Comparison of ENCODE assay signal across 9 cellular contexts in the genomic region with DNA sequence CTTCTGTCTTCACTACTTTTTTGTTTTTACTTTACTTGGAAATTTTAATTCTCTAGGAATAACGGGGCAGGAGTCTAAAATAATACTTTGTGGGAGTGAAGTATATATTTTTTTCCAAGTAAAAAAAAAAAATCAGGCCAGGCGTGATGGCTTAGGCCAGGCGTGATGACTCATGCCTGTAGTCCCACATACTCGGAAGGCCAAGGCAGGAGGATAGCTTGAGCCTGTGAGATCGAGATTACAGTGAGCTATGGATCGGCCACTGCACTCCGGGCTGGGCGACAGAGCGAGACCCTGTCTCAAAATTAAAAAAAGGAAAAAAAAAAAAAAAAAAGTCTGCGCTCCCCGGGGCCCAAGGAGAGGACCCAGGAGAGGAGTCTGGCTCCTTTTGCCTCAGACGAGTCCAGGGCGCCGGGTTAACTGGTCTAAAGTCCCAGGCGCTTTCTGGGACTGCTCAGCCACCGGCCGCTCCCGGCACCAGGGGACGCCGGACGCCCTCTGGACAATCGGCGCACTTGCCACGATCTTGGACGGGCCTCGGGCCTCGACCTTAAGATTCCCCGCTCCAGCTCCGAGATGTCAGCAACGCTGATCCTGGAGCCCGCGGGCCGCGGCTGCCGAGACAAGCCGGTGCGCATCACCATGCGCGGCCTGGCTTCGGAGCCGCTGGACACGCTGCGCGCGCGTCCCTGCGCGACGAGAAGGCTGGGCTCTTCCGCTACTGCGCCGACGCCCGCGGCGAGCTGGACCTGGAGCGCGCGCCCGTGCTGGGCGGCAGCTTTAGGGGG. TPM values are rescaled to one million over a fixed set of nuclear protein-coding genes. Genes with fewer than 3 reads are reported as not detected.
DNase-seq lines count a peak whose midpoint lies in the region; ATAC-seq and TF ChIP-seq lines count a peak whose summit lies in the region.
"Had no signal": no experiment of that assay in that cellular context is flagged by ENCODE, and none has a peak within 500 bp of the region (broad histone marks: within the 10 kb centered on the region; RNA-seq: fewer than 3 reads in every experiment).

No MANE protein-coding gene starts in this region.

- peak; percentile 56 for ATAC-seq in left ventricle myocardium superior
- ATAC-seq in HG02642 (IDR thresholded peaks at IDR 0.05; ENCODE audit: poor library complexity, unreplicated experiment) = no peak

- in situ Hi-C loops in G401 (cut with HindIII; ENCODE audit: low sequenced_read_pairs) = no loop called here
- in situ Hi-C loops in HAP-1 (cut with MboI; ENCODE audit: low sequenced_read_pairs) = no loop called here

- DNase-seq in G401 (ENCODE audit: low spot score) (peak; percentile 41), left ventricle myocardium superior (peak; percentile 69), retinal pigment epithelial cell (ENCODE audit: low read depth) (peak; percentile 26), HAP-1 (ENCODE audit: low spot score in 2 of 2) (no peak), KG1 (lab: John Stamatoyannopoulos, UW) (no peak)
- DNase-seq in activated naive CD8-positive, alpha-beta T cell treated with anti-CD3 and anti-CD28 coated beads for 36 hours = peak; percentile 9
- no peak for DNase-seq in stimulated activated CD4-positive, alpha-beta T cell treated with anti-CD3 and anti-CD28 coated beads, Interleukin-4, amount 100 ng/mL, for 24 hours
- DNase-seq: stimulated activated CD4-positive, alpha-beta T cell treated with anti-CD3 and anti-CD28 coated beads, Interleukin-1b, Interleukin-23, amount 100 ng/mL, for 48 hours had no signal

- no peaks in the 10 kb centered on the region for H3K4me1 ChIP-seq in HAP-1

- intact Hi-C loops in left ventricle myocardium superior (cut with micrococcal nuclease) = no loop called here

- no peak overlapping the region for H3K27ac Mint-ChIP-seq in activated naive CD8-positive, alpha-beta T cell treated with anti-CD3 and anti-CD28 coated beads for 36 hours

- peaks cover 31% of the 10 kb centered on the region for H3K9me3 Mint-ChIP-seq in activated naive CD8-positive, alpha-beta T cell treated with anti-CD3 and anti-CD28 coated beads for 36 hours

- no peaks in the 10 kb centered on the region for H3K36me3 ChIP-seq in HAP-1 (replicated peaks)

- peak overlapping the region; percentile 51 for H3K4me3 Mint-ChIP-seq in activated naive CD8-positive, alpha-beta T cell treated with anti-CD3 and anti-CD28 coated beads for 36 hours

- peaks cover 43% of the 10 kb centered on the region for H3K27me3 Mint-ChIP-seq in activated naive CD8-positive, alpha-beta T cell treated with anti-CD3 and anti-CD28 coated beads for 36 hours

- H3K4me1 Mint-ChIP-seq in activated naive CD8-positive, alpha-beta T cell treated with anti-CD3 and anti-CD28 coated beads for 36 hours = peaks cover 13% of the 10 kb centered on the region

- H3K4me3 ChIP-seq in retinal pigment epithelial cell (ENCODE audit: low read length) (peak overlapping the region; percentile 48), HAP-1 (no peak overlapping the region)

- H3K36me3 Mint-ChIP-seq in activated naive CD8-positive, alpha-beta T cell treated with anti-CD3 and anti-CD28 coated beads for 36 hours = peaks cover 48% of the 10 kb centered on the region

- no peaks in the 10 kb centered on the region for H3K9me3 ChIP-seq in HAP-1

- TF ChIP-seq CTCF in retinal pigment epithelial cell (conservative IDR thresholded peaks at IDR 0.05; ENCODE audit: low read depth, low read length) = no peak

- H3K27me3 ChIP-seq in HAP-1 (ENCODE audit: low read depth) = no peaks in the 10 kb centered on the region

RNA-seq across cellular contexts. Expression of a gene that starts 2.7 kb away (rescaled TPM):
- total RNA-seq in G401 (2014; rRNA removed; shearing (Covaris generic)) = 3.6 and 4.8 TPM in 2 replicates
- 1 to 10 TPM; 5.2 to 5.7 TPM for total RNA-seq in activated naive CD8-positive, alpha-beta T cell treated with anti-CD3 and anti-CD28 coated beads for 36 hours
- 5.0 TPM for total RNA-seq in left ventricle myocardium superior

RNA-seq across cellular contexts. Expression of a gene that starts 42.2 kb away (rescaled TPM):
- 7.1 and 9.4 TPM in 2 replicates for total RNA-seq in G401 (2014; rRNA removed; shearing (Covaris generic))
- total RNA-seq in activated naive CD8-positive, alpha-beta T cell treated with anti-CD3 and anti-CD28 coated beads for 36 hours = 1 to 10 TPM in 1 of 2 experiments, under 1 TPM in 1; 0.66 to 1.2 TPM
- 2.4 TPM for total RNA-seq in left ventricle myocardium superior

Comparison
In these comparisons a context has a peak if more than half of its experiments do, and no peak if none do; other contexts are left out.
1. DNase-seq: peak in G401 (single experiment), activated naive CD8-positive, alpha-beta T cell treated with anti-CD3 and anti-CD28 coated beads for 36 hours (single experiment), left ventricle myocardium superior (single experiment) and retinal pigment epithelial cell (single experiment); none in HAP-1 (0 of 2), stimulated activated CD4-positive, alpha-beta T cell treated with anti-CD3 and anti-CD28 coated beads, Interleukin-4, amount 100 ng/mL, for 24 hours (single experiment) and KG1 (single experiment).